25 cellular contexts compared by ENCODE assay signal in genomic region chr2:49839818-49840217, GRCh38.
"Had no signal": no experiment of that assay in that cellular context is flagged by ENCODE, and none has a peak within 500 bp of the region (broad histone marks: within the 10 kb centered on the region; RNA-seq: fewer than 3 reads in every experiment).

No MANE protein-coding gene starts in this region.

- H3K36me3 ChIP-seq: ascending aorta, esophagus muscularis mucosa, gastroesophageal sphincter had no signal

- H3K36me3 Mint-ChIP-seq: activated CD4-positive, alpha-beta memory T cell treated with anti-CD3 and anti-CD28 coated beads for 36 hours; activated naive CD4-positive, alpha-beta T cell treated with anti-CD3 and anti-CD28 coated beads, Interleukin-2, amount 10 ng/mL, durations not matched to agents 7 days and 5 days; activated naive CD8-positive, alpha-beta T cell treated with anti-CD3 and anti-CD28 coated beads, Interleukin-2, amount 10 ng/mL, durations not matched to agents 7 days and 5 days; brain had no signal

- H3K27me3 ChIP-seq: ascending aorta, dorsolateral prefrontal cortex, esophagus muscularis mucosa, gastroesophageal sphincter had no signal

- H3K4me1 ChIP-seq: ascending aorta, gastroesophageal sphincter had no signal

- H3K27ac ChIP-seq: ascending aorta, coronary artery, esophagus muscularis mucosa, gastroesophageal sphincter had no signal

- H3K27ac Mint-ChIP-seq: activated CD4-positive, alpha-beta memory T cell treated with anti-CD3 and anti-CD28 coated beads for 36 hours; activated CD4-positive, alpha-beta T cell treated with anti-CD3 and anti-CD28 coated beads for 36 hours; activated CD4-positive, alpha-beta T cell treated with anti-CD3 and anti-CD28 coated beads, Interleukin-2, amount 10 ng/mL, durations not matched to agents 24 days and 14 days; activated naive CD4-positive, alpha-beta T cell treated with anti-CD3 and anti-CD28 coated beads, Interleukin-2, amount 10 ng/mL, durations not matched to agents 7 days and 5 days; activated naive CD4-positive, alpha-beta T cell treated with anti-CD3 and anti-CD28 coated beads, Interleukin-2, amount 50 U/mL, for 72 hours; activated naive CD8-positive, alpha-beta T cell treated with anti-CD3 and anti-CD28 coated beads, Interleukin-2, amount 10 ng/mL, durations not matched to agents 7 days and 5 days; activated T-cell treated with anti-CD3 and anti-CD28 coated beads, Interleukin-2, amount 50 U/mL, for 24 hours; activated T-cell treated with anti-CD3 and anti-CD28 coated beads, Interleukin-2, amount 50 U/mL, for 72 hours; brain; dendritic cell treated with granulocyte-macrophage colony-stimulating factor and Interleukin-4, amounts not matched to agents 40 ng/mL and 50 ng/mL, for 4 days had no signal

- H3K4me3 ChIP-seq: ascending aorta, coronary artery, esophagus muscularis mucosa, gastroesophageal sphincter had no signal

- H3K4me3 Mint-ChIP-seq: activated CD4-positive, alpha-beta memory T cell treated with anti-CD3 and anti-CD28 coated beads for 36 hours; activated CD4-positive, alpha-beta T cell treated with anti-CD3 and anti-CD28 coated beads for 36 hours; activated CD4-positive, alpha-beta T cell treated with anti-CD3 and anti-CD28 coated beads, Interleukin-2, amount 10 ng/mL, durations not matched to agents 24 days and 14 days; activated naive CD4-positive, alpha-beta T cell treated with anti-CD3 and anti-CD28 coated beads, Interleukin-2, amount 10 ng/mL, durations not matched to agents 7 days and 5 days; activated naive CD8-positive, alpha-beta T cell treated with anti-CD3 and anti-CD28 coated beads, Interleukin-2, amount 10 ng/mL, durations not matched to agents 7 days and 5 days; activated T-cell treated with anti-CD3 and anti-CD28 coated beads, Interleukin-2, amount 50 U/mL, for 24 hours; activated T-cell treated with anti-CD3 and anti-CD28 coated beads, Interleukin-2, amount 50 U/mL, for 72 hours; brain; central memory CD8-positive, alpha-beta T cell; dendritic cell treated with granulocyte-macrophage colony-stimulating factor and Interleukin-4, amounts not matched to agents 40 ng/mL and 50 ng/mL, for 4 days had no signal

- H3K27me3 Mint-ChIP-seq: activated CD4-positive, alpha-beta memory T cell treated with anti-CD3 and anti-CD28 coated beads for 36 hours; activated CD4-positive, alpha-beta T cell treated with anti-CD3 and anti-CD28 coated beads for 36 hours; activated CD4-positive, alpha-beta T cell treated with anti-CD3 and anti-CD28 coated beads, Interleukin-2, amount 10 ng/mL, durations not matched to agents 24 days and 14 days; activated naive CD4-positive, alpha-beta T cell treated with anti-CD3 and anti-CD28 coated beads, Interleukin-2, amount 10 ng/mL, durations not matched to agents 7 days and 5 days; activated naive CD8-positive, alpha-beta T cell treated with anti-CD3 and anti-CD28 coated beads, Interleukin-2, amount 10 ng/mL, durations not matched to agents 7 days and 5 days; activated T-cell treated with anti-CD3 and anti-CD28 coated beads, Interleukin-2, amount 50 U/mL, for 24 hours; central memory CD8-positive, alpha-beta T cell; dendritic cell treated with granulocyte-macrophage colony-stimulating factor and Interleukin-4, amounts not matched to agents 40 ng/mL and 50 ng/mL, for 4 days had no signal

- H3K9me3 Mint-ChIP-seq: activated CD4-positive, alpha-beta memory T cell treated with anti-CD3 and anti-CD28 coated beads for 36 hours; activated CD4-positive, alpha-beta T cell treated with anti-CD3 and anti-CD28 coated beads, Interleukin-2, amount 10 ng/mL, durations not matched to agents 24 days and 14 days; activated naive CD4-positive, alpha-beta T cell treated with anti-CD3 and anti-CD28 coated beads, Interleukin-2, amount 10 ng/mL, durations not matched to agents 7 days and 5 days; activated naive CD8-positive, alpha-beta T cell treated with anti-CD3 and anti-CD28 coated beads, Interleukin-2, amount 10 ng/mL, durations not matched to agents 7 days and 5 days had no signal

- H3K9me3 ChIP-seq: ascending aorta had no signal

- H3K4me1 Mint-ChIP-seq: activated CD4-positive, alpha-beta T cell treated with anti-CD3 and anti-CD28 coated beads for 36 hours; activated CD4-positive, alpha-beta T cell treated with anti-CD3 and anti-CD28 coated beads, Interleukin-2, amount 10 ng/mL, durations not matched to agents 24 days and 14 days; activated naive CD4-positive, alpha-beta T cell treated with anti-CD3 and anti-CD28 coated beads, Interleukin-2, amount 10 ng/mL, durations not matched to agents 7 days and 5 days; activated naive CD8-positive, alpha-beta T cell treated with anti-CD3 and anti-CD28 coated beads, Interleukin-2, amount 10 ng/mL, durations not matched to agents 7 days and 5 days; central memory CD8-positive, alpha-beta T cell had no signal

- DNase-seq: activated CD4-positive, alpha-beta memory T cell treated with anti-CD3 and anti-CD28 coated beads for 36 hours; activated CD4-positive, alpha-beta T cell treated with anti-CD3 and anti-CD28 coated beads for 36 hours; activated CD4-positive, alpha-beta T cell treated with anti-CD3 and anti-CD28 coated beads, Interleukin-2, amount 10 ng/mL, durations not matched to agents 24 days and 14 days; activated CD4-positive, CD25-positive, alpha-beta regulatory T cell; activated CD4-positive, CD25-positive, alpha-beta regulatory T cell treated with anti-CD3 and anti-CD28 coated beads, Interleukin-2, amount 50 U/mL, for 72 hours; activated CD8-positive, alpha-beta memory T cell treated with anti-CD3 and anti-CD28 coated beads, Interleukin-2, amount 50 U/mL, for 48 hours; activated gamma-delta T cell; activated naive CD4-positive, alpha-beta T cell; activated naive CD4-positive, alpha-beta T cell treated with anti-CD3 and anti-CD28 coated beads, Interleukin-2, amount 10 ng/mL, durations not matched to agents 7 days and 5 days; activated naive CD8-positive, alpha-beta T cell treated with anti-CD3 and anti-CD28 coated beads, Interleukin-2, amount 10 ng/mL, durations not matched to agents 7 days and 5 days; activated T-cell treated with anti-CD3 and anti-CD28 coated beads for 4 hours; activated T-cell treated with anti-CD3 and anti-CD28 coated beads, Interleukin-2, amount 50 U/mL, for 24 hours; activated T-cell treated with anti-CD3 and anti-CD28 coated beads, Interleukin-2, amount 50 U/mL, for 72 hours; dorsolateral prefrontal cortex; effector memory CD4-positive, alpha-beta T cell; erythroblast; foreskin melanocyte had no signal
